Comparison of ENCODE assay signal across 1 cellular context in genomic region chr12:51227112-51227511, GRCh38. TPM values are rescaled to one million over a fixed set of nuclear protein-coding genes. Genes with fewer than 3 reads are reported as not detected.
"Had no signal": no experiment of that assay in that cellular context is flagged by ENCODE, and none has a peak within 500 bp of the region (broad histone marks: within the 10 kb centered on the region; RNA-seq: fewer than 3 reads in every experiment).

No MANE protein-coding gene starts in this region.

RNA-seq across cellular contexts. Expression of gene SMAGP, which starts 43.1 kb away (rescaled TPM):
- total RNA-seq: activated T-helper 2 cell treated with anti-CD3 and anti-CD28 coated beads, Interferon-gamma antibody, Interleukin-2, Interleukin-4, amounts not matched to agents 10 μg/mL and 5 μg/mL and 100 μg/mL, durations not matched to agents 14 hours and 24 hours and 36 hours had no signal
